27 cellular contexts compared by ENCODE assay signal in genomic region chr18:67475673-67476072, GRCh38. TPM values are rescaled to one million over a fixed set of nuclear protein-coding genes. Genes with fewer than 3 reads are reported as not detected.
DNase-seq lines count a peak whose midpoint lies in the region; ATAC-seq and TF ChIP-seq lines count a peak whose summit lies in the region.
"Had no signal": no experiment of that assay in that cellular context is flagged by ENCODE, and none has a peak within 500 bp of the region (broad histone marks: within the 10 kb centered on the region; RNA-seq: fewer than 3 reads in every experiment).

No MANE protein-coding gene starts in this region.

- no peaks in the 10 kb centered on the region for H3K79me2 ChIP-seq in mammary epithelial cell (ENCODE audit: insufficient read depth, low read length)

- no peaks in the 10 kb centered on the region for H3K36me3 Mint-ChIP-seq in activated CD8-positive, alpha-beta T cell treated with anti-CD3 and anti-CD28 coated beads for 36 hours (ENCODE audit: low read depth)
- H3K36me3 Mint-ChIP-seq: activated CD8-positive, alpha-beta memory T cell treated with anti-CD3 and anti-CD28 coated beads, Interleukin-2, amount 10 ng/mL, durations not matched to agents 7 days and 5 days; type B pancreatic cell had no signal

- no peaks in the 10 kb centered on the region; a peak in 1 of 4 replicates for H3K79me1 ChIP-seq in IMR-90 (ENCODE audit: low read depth in 1 of 2, low read length in 2 of 2)

- H3K4me3 ChIP-seq in AG04450 (ENCODE audit: low read depth, low read length), result no peak overlapping the region
- no peak overlapping the region for H3K4me3 ChIP-seq in IMR-90 (ENCODE audit: insufficient read depth, low read depth, low read length)
- no peak overlapping the region for H3K4me3 ChIP-seq in mammary epithelial cell (replicated peaks in 1 of 3; ENCODE audit: insufficient read depth in 1 of 3, low read depth in 2 of 3, low read length in 3 of 3)
- H3K4me3 ChIP-seq in foreskin fibroblast (ENCODE audit: low read depth in 1 of 2, low read length in 2 of 2), result no peak overlapping the region
- no peak overlapping the region for H3K4me3 ChIP-seq in Peyer's patch
- H3K4me3 ChIP-seq: BLaER1 treated with 17β-estradiol and CSF1 and Interleukin-3, amounts not matched to agents 10 nM and 100 nM; lung; smooth muscle cell had no signal

- no peaks in the 10 kb centered on the region for H3K9me1 ChIP-seq in IMR-90 (ENCODE audit: insufficient read depth, low read length)

- H3K4me3 Mint-ChIP-seq in activated CD8-positive, alpha-beta T cell treated with anti-CD3 and anti-CD28 coated beads for 36 hours, result no peak overlapping the region
- H3K4me3 Mint-ChIP-seq: activated CD4-positive, alpha-beta T cell treated with anti-CD3 and anti-CD28 coated beads, Interleukin-2, amount 10 ng/mL, durations not matched to agents 24 days and 14 days; activated CD8-positive, alpha-beta memory T cell treated with anti-CD3 and anti-CD28 coated beads, Interleukin-2, amount 10 ng/mL, durations not matched to agents 7 days and 5 days; activated naive CD4-positive, alpha-beta T cell treated with anti-CD3 and anti-CD28 coated beads for 36 hours; activated T-cell treated with anti-CD3 and anti-CD28 coated beads, Interleukin-2, amount 50 U/mL, for 72 hours; neural crest cell; T-helper 2 cell treated with Interferon-gamma antibody and Interleukin-4, amounts not matched to agents 5 μg/mL and 100 μg/mL, for 36 hours; type B pancreatic cell had no signal

- H2AK9ac ChIP-seq in IMR-90 (replicated peaks; ENCODE audit: low read depth, low read length, poor library complexity), result no peak overlapping the region

- no peaks in the 10 kb centered on the region for H3K4me1 Mint-ChIP-seq in activated CD8-positive, alpha-beta T cell treated with anti-CD3 and anti-CD28 coated beads for 36 hours (ENCODE audit: low read depth)
- H3K4me1 Mint-ChIP-seq: activated CD4-positive, alpha-beta T cell treated with anti-CD3 and anti-CD28 coated beads, Interleukin-2, amount 10 ng/mL, durations not matched to agents 24 days and 14 days; activated CD8-positive, alpha-beta memory T cell treated with anti-CD3 and anti-CD28 coated beads, Interleukin-2, amount 10 ng/mL, durations not matched to agents 7 days and 5 days; neural crest cell had no signal

- peaks cover 1% of the 10 kb centered on the region for H3K27me3 Mint-ChIP-seq in activated CD8-positive, alpha-beta T cell treated with anti-CD3 and anti-CD28 coated beads for 36 hours
- H3K27me3 Mint-ChIP-seq: activated CD4-positive, alpha-beta T cell treated with anti-CD3 and anti-CD28 coated beads, Interleukin-2, amount 10 ng/mL, durations not matched to agents 24 days and 14 days; type B pancreatic cell had no signal

- H4K5ac ChIP-seq in IMR-90 (ENCODE audit: low read depth, low read length), result peak overlapping the region; percentile 38; the same call in 1 of the 2 replicates

- POLR2A ChIA-PET in AG04450 (lab: Yijun Ruan, JAX) (no interaction called here), IMR-90 (lab: Charles Lee; ENCODE audit: unreplicated experiment) (no interaction called here)
- POLR2A ChIA-PET in activated CD8-positive, alpha-beta T cell treated with anti-CD3 and anti-CD28 coated beads for 36 hours (lab: Charles Lee), result no interaction called here

- BruUV-seq in IMR-90 (replicated peaks; lab: Mats Ljungman, UMichigan) (no TSS peak), mammary epithelial cell (replicated peaks; lab: Mats Ljungman, UMichigan) (no TSS peak)

- no peak overlapping the region for H2BK120ac ChIP-seq in IMR-90 (ENCODE audit: low read depth, low read length)

- H3K36me3 ChIP-seq in IMR-90 (ENCODE audit: control insufficient read depth, insufficient read depth, low read length), result 0 out of 2 replicates have a peak, but pooled peaks cover 1% of the 10 kb centered on the region
- H3K36me3 ChIP-seq in mammary epithelial cell (ENCODE audit: insufficient read depth, low read length), result no peaks in the 10 kb centered on the region
- H3K36me3 ChIP-seq in Peyer's patch, result no peaks in the 10 kb centered on the region
- H3K36me3 ChIP-seq: BLaER1 treated with 17β-estradiol and CSF1 and Interleukin-3, amounts not matched to agents 10 nM and 100 nM had no signal

- no peak overlapping the region for H3K56ac ChIP-seq in IMR-90 (ENCODE audit: extremely low read depth, insufficient read depth, low read length)

- in situ Hi-C loops in IMR-90 (cut with MboI; ENCODE audit: low sequenced_read_pairs), result no loop called here
- in situ Hi-C loops in mammary epithelial cell (cut with MboI; ENCODE audit: low sequenced_read_pairs in 2 of 2), result no loop called here

- no peak overlapping the region for H3K23ac ChIP-seq in IMR-90 (ENCODE audit: low read depth, low read length)

- TF ChIP-seq CTCF in AG04450 (IDR thresholded peaks at IDR 0.05; ENCODE audit: low read depth, low read length), result no peak
- no peak for TF ChIP-seq CTCF in IMR-90 (conservative IDR thresholded peaks at IDR 0.05; ENCODE audit: low read depth, low read length)
- no peak for TF ChIP-seq CTCF in mammary epithelial cell (conservative IDR thresholded peaks at IDR 0.05 in 1 of 2, IDR thresholded peaks at IDR 0.05 in 1 of 2; ENCODE audit: extremely low read depth in 1 of 2, insufficient read depth in 1 of 2, low read depth in 1 of 2, low read length in 2 of 2)
- TF ChIP-seq CTCF in foreskin fibroblast (IDR thresholded peaks at IDR 0.05; ENCODE audit: low read depth, low read length), result no peak
- TF ChIP-seq CTCF in activated CD8-positive, alpha-beta T cell treated with anti-CD3 and anti-CD28 coated beads for 36 hours (IDR thresholded peaks at IDR 0.05), result no peak
- no peak for TF ChIP-seq CTCF in Peyer's patch (IDR thresholded peaks at IDR 0.05)

- H4K20me1 ChIP-seq in IMR-90 (ENCODE audit: insufficient read depth, low read length) (no peaks in the 10 kb centered on the region), mammary epithelial cell (ENCODE audit: insufficient read depth, low read length) (no peaks in the 10 kb centered on the region)
- H4K20me1 ChIP-seq: BLaER1 treated with 17β-estradiol and CSF1 and Interleukin-3, amounts not matched to agents 10 nM and 100 nM had no signal

- H3K4me1 ChIP-seq in IMR-90 (ENCODE audit: control insufficient read depth, insufficient read depth, low read length), result peaks cover 4% of the 10 kb centered on the region
- H3K4me1 ChIP-seq in mammary epithelial cell (ENCODE audit: insufficient read depth, low read length), result no peaks in the 10 kb centered on the region
- H3K4me1 ChIP-seq in Peyer's patch, result no peaks in the 10 kb centered on the region
- H3K4me1 ChIP-seq: BLaER1 treated with 17β-estradiol and CSF1 and Interleukin-3, amounts not matched to agents 10 nM and 100 nM had no signal

- TF ChIP-seq POLR2A in IMR-90 (IDR thresholded peaks at IDR 0.05; ENCODE audit: low read depth, low read length) (no peak), Peyer's patch (IDR thresholded peaks at IDR 0.05) (no peak)

- H3K4me2 ChIP-seq in IMR-90 (ENCODE audit: low read depth, low read length), result peak overlapping the region; percentile 66
- no peak overlapping the region for H3K4me2 ChIP-seq in mammary epithelial cell (ENCODE audit: insufficient read depth, low read depth, low read length)
- H3K4me2 ChIP-seq: BLaER1 treated with 17β-estradiol and CSF1 and Interleukin-3, amounts not matched to agents 10 nM and 100 nM; SK-N-SH; smooth muscle cell had no signal

- H4K8ac ChIP-seq in IMR-90 (ENCODE audit: low read depth in 2 of 2, low read length in 2 of 2), result peak overlapping the region in 1 of 2 experiments; percentile 3; a peak in 1 of 4 replicates

- H3K27me3 ChIP-seq in AG04450 (ENCODE audit: control insufficient read depth, insufficient read depth, low read length), result no peaks in the 10 kb centered on the region
- no peaks in the 10 kb centered on the region for H3K27me3 ChIP-seq in IMR-90 (ENCODE audit: control insufficient read depth, insufficient read depth, low read length)
- no peaks in the 10 kb centered on the region for H3K27me3 ChIP-seq in mammary epithelial cell (ENCODE audit: insufficient read depth, low read length)
- H3K27me3 ChIP-seq in Peyer's patch, result no peaks in the 10 kb centered on the region
- H3K27me3 ChIP-seq: BLaER1 treated with 17β-estradiol and CSF1 and Interleukin-3, amounts not matched to agents 10 nM and 100 nM had no signal

- H3K4ac ChIP-seq in IMR-90 (ENCODE audit: low read depth, low read length), result no peak overlapping the region

- H2AK5ac ChIP-seq in IMR-90 (ENCODE audit: low read depth, low read length), result no peak overlapping the region

- no peak overlapping the region for H2BK20ac ChIP-seq in IMR-90 (ENCODE audit: low read depth, low read length)

- H4K91ac ChIP-seq in IMR-90 (ENCODE audit: insufficient read depth, low read depth, low read length), result no peak overlapping the region

- dilution Hi-C loops in IMR-90 (cut with HindIII; ENCODE audit: low sequenced_read_pairs, unreplicated experiment) (no loop called here), mammary epithelial cell (cut with HindIII; ENCODE audit: low sequenced_read_pairs) (no loop called here)

- peak; percentile 59 for ATAC-seq in IMR-90 (ENCODE audit: low read depth)
- ATAC-seq in activated CD8-positive, alpha-beta T cell treated with anti-CD3 and anti-CD28 coated beads for 36 hours, result no peak
- ATAC-seq: activated CD8-positive, alpha-beta memory T cell treated with anti-CD3 and anti-CD28 coated beads, Interleukin-2, amount 10 ng/mL, durations not matched to agents 7 days and 5 days; activated T-cell treated with anti-CD3 and anti-CD28 coated beads, Interleukin-2, amount 50 U/mL, for 72 hours; HCT116 had no signal

- H3K9me3 ChIP-seq in AG04450 (ENCODE audit: control insufficient read depth, insufficient read depth, low read length), result no peaks in the 10 kb centered on the region
- H3K9me3 ChIP-seq in IMR-90 (ENCODE audit: control insufficient read depth, insufficient read depth, low read length), result no peaks in the 10 kb centered on the region
- H3K9me3 ChIP-seq in mammary epithelial cell (replicated peaks; ENCODE audit: insufficient read depth, low read length), result no peaks in the 10 kb centered on the region
- H3K9me3 ChIP-seq in Peyer's patch, result no peaks in the 10 kb centered on the region
- H3K9me3 ChIP-seq: BLaER1 treated with 17β-estradiol and CSF1 and Interleukin-3, amounts not matched to agents 10 nM and 100 nM had no signal

- H2BK15ac ChIP-seq in IMR-90 (ENCODE audit: low read depth, low read length), result no peak overlapping the region

- no peak for TF ChIP-seq RAD21 in IMR-90 (IDR thresholded peaks at IDR 0.05; ENCODE audit: low read length)

- CTCF ChIA-PET in AG04450 (lab: Charles Lee) (no interaction called here), IMR-90 (lab: Yijun Ruan, JAX) (no interaction called here), mammary epithelial cell (lab: Charles Lee; ENCODE audit: low non-redundant PET) (no interaction called here)
- CTCF ChIA-PET in activated CD8-positive, alpha-beta T cell treated with anti-CD3 and anti-CD28 coated beads for 36 hours (lab: Charles Lee), result no interaction called here

- H3K14ac ChIP-seq in IMR-90 (replicated peaks; ENCODE audit: low read depth, low read length), result 0 out of 2 replicates have a peak overlapping the region, but pooled peaks have one; percentile 58

- no peak overlapping the region for H3K27ac Mint-ChIP-seq in activated CD8-positive, alpha-beta T cell treated with anti-CD3 and anti-CD28 coated beads for 36 hours
- H3K27ac Mint-ChIP-seq: activated CD8-positive, alpha-beta memory T cell treated with anti-CD3 and anti-CD28 coated beads, Interleukin-2, amount 10 ng/mL, durations not matched to agents 7 days and 5 days; activated naive CD4-positive, alpha-beta T cell treated with anti-CD3 and anti-CD28 coated beads for 36 hours; activated T-cell treated with anti-CD3 and anti-CD28 coated beads, Interleukin-2, amount 50 U/mL, for 72 hours; T-helper 2 cell treated with Interferon-gamma antibody and Interleukin-4, amounts not matched to agents 5 μg/mL and 100 μg/mL, for 36 hours; type B pancreatic cell had no signal

- WGBS in IMR-90 (ENCODE audit: extremely low coverage in 2 of 2, insufficient read length in 1 of 2), 2 experiments, result no CpG with 5 or more reads among the region's 1 CpG
- 0% methylated on average over 1 of the region's 1 CpG for WGBS in mammary epithelial cell (ENCODE audit: low coverage, missing lambda C conversion rate)

- DNase-seq in AG04450 (ENCODE audit: low read depth, low spot score), result peak; percentile 11
- peak; percentile 57 for DNase-seq in IMR-90
- DNase-seq in mammary epithelial cell, result peak; percentile 8
- peak; percentile 54 to 66 for DNase-seq in foreskin fibroblast
- DNase-seq in activated CD8-positive, alpha-beta T cell treated with anti-CD3 and anti-CD28 coated beads for 36 hours, result no peak
- DNase-seq in DMS153 treated with DMSO at 0.1 percent for 48 hours (lab: John Stamatoyannopoulos, UW; ENCODE audit: unreplicated experiment), result no peak
- no peak for DNase-seq in foreskin melanocyte
- no peak for DNase-seq in Peyer's patch
- DNase-seq: activated CD4-positive, alpha-beta T cell treated with anti-CD3 and anti-CD28 coated beads, Interleukin-2, amount 10 ng/mL, durations not matched to agents 24 days and 14 days; activated CD8-positive, alpha-beta memory T cell treated with anti-CD3 and anti-CD28 coated beads, Interleukin-2, amount 10 ng/mL, durations not matched to agents 7 days and 5 days; activated naive CD4-positive, alpha-beta T cell treated with anti-CD3 and anti-CD28 coated beads for 36 hours; activated T-cell treated with anti-CD3 and anti-CD28 coated beads, Interleukin-2, amount 50 U/mL, for 72 hours; cerebellar nuclear complex; glutamatergic neuron; NCI-H1105; NCI-H1930; NCI-H69; SK-N-SH; stimulated activated CD4-positive, alpha-beta T cell treated with anti-CD3 and anti-CD28 coated beads, Interleukin-2, amount 100 ng/mL, for 24 hours had no signal

- H2AFZ ChIP-seq in IMR-90 (replicated peaks; ENCODE audit: low read length, poor library complexity) (no peak overlapping the region), mammary epithelial cell (ENCODE audit: low read depth, low read length) (no peak overlapping the region)

- H3K9me3 Mint-ChIP-seq in activated CD8-positive, alpha-beta T cell treated with anti-CD3 and anti-CD28 coated beads for 36 hours, result no peaks in the 10 kb centered on the region
- H3K9me3 Mint-ChIP-seq: activated CD4-positive, alpha-beta T cell treated with anti-CD3 and anti-CD28 coated beads, Interleukin-2, amount 10 ng/mL, durations not matched to agents 24 days and 14 days; activated naive CD4-positive, alpha-beta T cell treated with anti-CD3 and anti-CD28 coated beads for 36 hours; activated T-cell treated with anti-CD3 and anti-CD28 coated beads, Interleukin-2, amount 50 U/mL, for 72 hours; neural crest cell; T-helper 2 cell treated with Interferon-gamma antibody and Interleukin-4, amounts not matched to agents 5 μg/mL and 100 μg/mL, for 36 hours; type B pancreatic cell had no signal

- intact Hi-C loops in IMR-90 (cut with micrococcal nuclease) (no loop called here), mammary epithelial cell (cut with micrococcal nuclease) (no loop called here)
- intact Hi-C loops in activated CD8-positive, alpha-beta T cell treated with anti-CD3 and anti-CD28 coated beads for 36 hours (cut with micrococcal nuclease), result no loop called here

- no peak overlapping the region for H2BK5ac ChIP-seq in IMR-90 (ENCODE audit: low read depth, low read length, poor library complexity, severe bottlenecking)

- no peak overlapping the region for H3K9ac ChIP-seq in IMR-90 (ENCODE audit: low read depth, low read length)
- no peak overlapping the region for H3K9ac ChIP-seq in mammary epithelial cell (ENCODE audit: insufficient read depth, low read length)
- H3K9ac ChIP-seq: BLaER1 treated with 17β-estradiol and CSF1 and Interleukin-3, amounts not matched to agents 10 nM and 100 nM; SK-N-SH had no signal

- H3K27ac ChIP-seq in AG04450 (ENCODE audit: low read depth, low read length) (no peak overlapping the region), IMR-90 (ENCODE audit: insufficient read depth, low read length) (no peak overlapping the region), mammary epithelial cell (ENCODE audit: insufficient read depth, low read depth, low read length) (no peak overlapping the region), Peyer's patch (no peak overlapping the region)
- H3K27ac ChIP-seq: BLaER1 treated with 17β-estradiol and CSF1 and Interleukin-3, amounts not matched to agents 10 nM and 100 nM; VCaP had no signal

- H3K18ac ChIP-seq in IMR-90 (ENCODE audit: low read depth, low read length), result peak overlapping the region; percentile 71; the same call in 1 of the 2 replicates

RNA-seq across cellular contexts. Expression of gene DSEL, which starts 40.8 kb away (rescaled TPM):
- polyA plus RNA-seq in AG04450 (2011; rRNA removed), result 40.0 and 55.2 TPM in 2 replicates
- 73.1 and 128 TPM in 2 replicates for polyA minus RNA-seq in AG04450 (2011; rRNA and poly(A)+ RNA removed)
- 100 and 145 TPM in 2 replicates for total RNA-seq in IMR-90 (2012; rRNA removed)
- polyA plus RNA-seq in IMR-90 (2012; rRNA removed), result 13.7 and 16.8 TPM in 2 replicates
- polyA plus RNA-seq in IMR-90 (2012; cell fraction: cytosol; rRNA removed), result 3.9 and 5.8 TPM in 2 replicates
- 2.7 and 11.3 TPM in 2 replicates for polyA plus RNA-seq in IMR-90 (2012; cell fraction: nucleus; rRNA removed; ENCODE audit: low replicate concordance)
- total RNA-seq in mammary epithelial cell, result 1 to 10 TPM; 4.8 to 6.0 TPM
- 3.6 TPM for polyA plus RNA-seq in mammary epithelial cell
- polyA minus RNA-seq in mammary epithelial cell, result 11.2 TPM
- under 1 TPM; 0.09 to 0.13 TPM for total RNA-seq in activated CD8-positive, alpha-beta T cell treated with anti-CD3 and anti-CD28 coated beads for 36 hours
- total RNA-seq in Peyer's patch, result 1 to 10 TPM; 1.9 to 2.7 (median 2.4) TPM
- total RNA-seq: activated CD4-positive, alpha-beta T cell treated with anti-CD3 and anti-CD28 coated beads, Interleukin-2, amount 10 ng/mL, durations not matched to agents 24 days and 14 days had no signal

Comparison
In these comparisons a context has a peak if more than half of its experiments do, and no peak if none do; other contexts are left out.
1. DNase-seq: peak in AG04450 (single experiment), IMR-90 (single experiment), mammary epithelial cell (single experiment) and foreskin fibroblast (2 of 2); none in activated CD8-positive, alpha-beta T cell treated with anti-CD3 and anti-CD28 coated beads for 36 hours (single experiment), DMS153 treated with DMSO at 0.1 percent for 48 hours (single experiment), foreskin melanocyte (single experiment) and Peyer's patch (0 of 3).
2. RNA of gene DSEL, which starts 40.8 kb away (total RNA-seq): 100 to 145 TPM in IMR-90; 4.8 to 6.0 TPM in mammary epithelial cell, 1.9 to 2.7 TPM in Peyer's patch and 0.09 to 0.13 TPM in activated CD8-positive, alpha-beta T cell treated with anti-CD3 and anti-CD28 coated beads for 36 hours; every median in the first group is over 10 times any median in the second.